In the genomic region with DNA sequence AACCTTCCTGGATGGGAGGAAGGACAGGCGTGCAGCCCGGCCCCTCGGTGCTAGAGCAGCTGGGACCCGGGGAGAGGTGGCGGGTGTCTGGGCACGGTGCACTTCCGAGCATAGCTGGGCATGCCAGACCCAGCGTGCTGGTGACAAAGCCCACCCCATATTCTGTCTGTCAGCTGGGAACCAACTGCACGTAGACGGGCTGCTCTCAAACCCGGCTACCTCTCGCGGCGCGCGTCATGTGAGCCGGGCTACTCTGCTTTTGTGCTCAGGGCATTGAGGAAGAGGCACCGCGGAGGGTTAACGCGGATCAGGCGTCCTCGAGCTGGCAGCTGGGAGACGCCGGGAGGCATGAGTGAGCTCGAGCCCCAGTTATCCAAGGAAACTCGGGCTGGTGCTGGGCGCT, we compare ENCODE assay signal across 10 cellular contexts.
A peak's percentile ranks its signal among the peaks of the same experiment; 100 is the strongest.
DNase-seq lines count a peak whose midpoint lies in the region; ATAC-seq and TF ChIP-seq lines count a peak whose summit lies in the region.
"Had no signal": no experiment of that assay in that cellular context is flagged by ENCODE, and none has a peak within 500 bp of the region (broad histone marks: within the 10 kb centered on the region; RNA-seq: fewer than 3 reads in every experiment).

No MANE protein-coding gene starts in this region.

- H3K36me3 ChIP-seq in HUES64 (ENCODE audit: insufficient read depth, low read length), result no peaks in the 10 kb centered on the region
- H3K36me3 ChIP-seq in heart left ventricle, result no peaks in the 10 kb centered on the region
- H3K36me3 ChIP-seq in rectal smooth muscle tissue (ENCODE audit: control insufficient read depth, insufficient read depth, low read length), result no peaks in the 10 kb centered on the region
- H3K36me3 ChIP-seq: HAP-1 had no signal

- ATAC-seq in heart left ventricle, result peak in 3 of 4 donors; percentile 30 to 41 (median 35)
- ATAC-seq in GM21423 (IDR thresholded peaks at IDR 0.05; ENCODE audit: unreplicated experiment), result no peak

- H3K9ac ChIP-seq in HUES64 (ENCODE audit: low read depth, low read length), result no peak overlapping the region
- H3K9ac ChIP-seq in rectal smooth muscle tissue (ENCODE audit: low read length), result no peak overlapping the region

- H3K4me1 Mint-ChIP-seq in type B pancreatic cell (ENCODE audit: unreplicated experiment), result peaks cover 28% of the 10 kb centered on the region

- intact Hi-C loops in heart left ventricle (cut with DNase I), result no loop called here

- H3K36me3 Mint-ChIP-seq in type B pancreatic cell, result no peaks in the 10 kb centered on the region

- H3K9me3 Mint-ChIP-seq in type B pancreatic cell, result no peaks in the 10 kb centered on the region

- H3K9me3 ChIP-seq in HUES64 (ENCODE audit: insufficient read depth, low read depth, low read length) (no peaks in the 10 kb centered on the region), heart left ventricle (no peaks in the 10 kb centered on the region)
- H3K9me3 ChIP-seq: HAP-1 had no signal

- no peak overlapping the region for H3K27ac ChIP-seq in HUES64 (ENCODE audit: low read depth, low read length)
- peak overlapping the region in 2 of 12 donors; percentile 42 to 76 for H3K27ac ChIP-seq in heart left ventricle
- peak overlapping the region; percentile 77 for H3K27ac ChIP-seq in rectal smooth muscle tissue (ENCODE audit: low read depth, low read length)
- H3K27ac ChIP-seq: VCaP had no signal

- no peak for TF ChIP-seq POLR2A in heart left ventricle (IDR thresholded peaks at IDR 0.05)

- H3K4me3 ChIP-seq in HUES64 (ENCODE audit: low read length), result peak overlapping the region; percentile 20; the same call in 1 of the 2 replicates
- peak overlapping the region in 9 of 12 donors; percentile 8 to 47 (median 33) for H3K4me3 ChIP-seq in heart left ventricle
- H3K4me3 ChIP-seq in rectal smooth muscle tissue (ENCODE audit: low read length), result peak overlapping the region; percentile 56
- H3K4me3 ChIP-seq: HAP-1 had no signal

- WGBS in HUES64, result 54% methylated on average over 28 of the region's 28 CpGs
- WGBS in heart left ventricle, 4 donors, result 9 to 30% (median 16%) methylated on average over 18 to 28 of the region's 28 CpGs

- H3K4me1 ChIP-seq in HUES64 (ENCODE audit: insufficient read depth, low read length), result peaks cover 23% of the 10 kb centered on the region
- peaks cover 0 to 11% (median 1%) of the 10 kb centered on the region in 12 donors for H3K4me1 ChIP-seq in heart left ventricle
- H3K4me1 ChIP-seq in rectal smooth muscle tissue (ENCODE audit: control insufficient read depth, insufficient read depth, low read length), result peaks cover 14% of the 10 kb centered on the region
- H3K4me1 ChIP-seq: HAP-1 had no signal

- H3K27me3 Mint-ChIP-seq in type B pancreatic cell, result peaks cover 17% of the 10 kb centered on the region

- no peak overlapping the region for H3K27ac Mint-ChIP-seq in type B pancreatic cell

- H3K4me3 Mint-ChIP-seq in type B pancreatic cell, result no peak overlapping the region

- DNase-seq in NCI-H774 (lab: John Stamatoyannopoulos, UW) (peak; percentile 77), heart left ventricle (no peak), 8988T (no peak), type B pancreatic cell (ENCODE audit: extremely low spot score, unreplicated experiment) (no peak), glomerular visceral epithelial cell (ENCODE audit: extremely low spot score) (no peak)

- H3K27me3 ChIP-seq in HUES64 (ENCODE audit: insufficient read depth, low read length) (no peaks in the 10 kb centered on the region), heart left ventricle (peaks cover 0 to 56% (median 25%) of the 10 kb centered on the region in 9 donors), rectal smooth muscle tissue (ENCODE audit: control insufficient read depth, insufficient read depth, low read length) (peaks cover 4% of the 10 kb centered on the region)

- no peak for TF ChIP-seq CTCF in heart left ventricle (IDR thresholded peaks at IDR 0.05)
- no peak for TF ChIP-seq CTCF in type B pancreatic cell (conservative IDR thresholded peaks at IDR 0.05)
